15 cellular contexts compared by ENCODE assay signal in the genomic region with DNA sequence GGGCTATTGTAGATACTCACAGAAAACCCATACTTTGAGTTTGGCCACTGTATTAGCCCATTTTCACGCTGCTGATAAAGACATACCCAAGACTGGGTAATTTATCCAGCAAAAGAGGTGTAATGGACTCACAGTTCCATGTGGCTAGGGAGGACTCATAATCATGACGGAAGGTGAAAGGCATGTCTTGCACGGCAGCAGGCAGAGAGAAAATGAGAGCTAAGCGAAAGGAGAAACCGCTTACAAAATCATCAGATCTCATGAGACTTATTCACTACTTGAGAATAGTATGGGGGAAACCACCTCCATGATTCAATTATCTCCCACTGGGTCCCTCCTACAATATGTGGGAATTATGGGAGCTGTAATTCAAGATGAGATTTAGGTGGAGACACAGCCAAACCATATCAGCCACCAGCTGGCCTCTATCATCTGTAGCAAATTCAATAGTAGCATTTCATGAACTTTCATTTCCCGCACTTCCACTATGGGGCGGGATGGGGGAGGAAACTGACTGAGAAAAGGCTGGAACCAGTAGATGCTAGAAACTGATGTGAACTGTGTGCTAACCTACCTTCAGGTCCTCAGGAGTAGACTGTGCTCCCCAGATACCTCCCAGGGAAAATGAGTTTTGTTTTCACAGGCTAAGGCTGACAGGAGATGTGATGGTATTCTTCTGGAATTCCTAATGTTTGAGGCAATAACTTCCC. TPM values are rescaled to one million over a fixed set of nuclear protein-coding genes. Genes with fewer than 3 reads are reported as not detected.
A peak's percentile ranks its signal among the peaks of the same experiment; 100 is the strongest.
DNase-seq lines count a peak whose midpoint lies in the region; ATAC-seq and TF ChIP-seq lines count a peak whose summit lies in the region.
"Had no signal": no experiment of that assay in that cellular context is flagged by ENCODE, and none has a peak within 500 bp of the region (broad histone marks: within the 10 kb centered on the region; RNA-seq: fewer than 3 reads in every experiment).

No MANE protein-coding gene starts in this region.

- WGBS in heart left ventricle, 4 donors: 78 to 88% (median 85%) methylated on average over 7 of the region's 7 CpGs

- H3K4me1 ChIP-seq in heart left ventricle (peaks cover 0 to 10% (median 0%) of the 10 kb centered on the region in 12 donors), right atrium auricular region (no peaks in the 10 kb centered on the region), left lung (no peaks in the 10 kb centered on the region), uterus (peaks cover 0 to 4% of the 10 kb centered on the region in 2 donors)

- H3K4me3 ChIP-seq in heart left ventricle (no peak overlapping the region), right atrium auricular region (no peak overlapping the region), cardiac fibroblast (replicated peaks in 1 of 2; ENCODE audit: low read depth in 2 of 2, low read length in 2 of 2) (no peak overlapping the region), left lung (no peak overlapping the region), uterus (no peak overlapping the region), dorsolateral prefrontal cortex (no peak overlapping the region)

- TF ChIP-seq POLR2A in heart left ventricle (IDR thresholded peaks at IDR 0.05) (no peak), uterus (IDR thresholded peaks at IDR 0.05) (no peak)

- H3K27me3 ChIP-seq in heart left ventricle: no peaks in the 10 kb centered on the region
- no peaks in the 10 kb centered on the region for H3K27me3 ChIP-seq in right atrium auricular region
- H3K27me3 ChIP-seq in left lung: no peaks in the 10 kb centered on the region
- H3K27me3 ChIP-seq in uterus: no peaks in the 10 kb centered on the region
- no peaks in the 10 kb centered on the region for H3K27me3 ChIP-seq in dorsolateral prefrontal cortex

- ATAC-seq in heart left ventricle (peak in 3 of 4 donors; percentile 20 to 64 (median 39)), left lung (peak; percentile 19), HG03520 (IDR thresholded peaks at IDR 0.05; ENCODE audit: unreplicated experiment) (no peak)
- ATAC-seq: HepG2 had no signal

- no peak overlapping the region for H3K27ac ChIP-seq in heart left ventricle
- H3K27ac ChIP-seq in right atrium auricular region: no peak overlapping the region
- H3K27ac ChIP-seq in left lung: no peak overlapping the region
- peak overlapping the region; percentile 55 to 60 for H3K27ac ChIP-seq in uterus
- no peak overlapping the region for H3K27ac ChIP-seq in dorsolateral prefrontal cortex

- H3K36me3 ChIP-seq in heart left ventricle: no peaks in the 10 kb centered on the region
- no peaks in the 10 kb centered on the region for H3K36me3 ChIP-seq in right atrium auricular region
- no peaks in the 10 kb centered on the region for H3K36me3 ChIP-seq in left lung
- no peaks in the 10 kb centered on the region for H3K36me3 ChIP-seq in uterus

- intact Hi-C loops in heart left ventricle (cut with DNase I): no loop called here
- intact Hi-C loops in left lung (cut with DNase I): no loop called here
- intact Hi-C loops in uterus (cut with DNase I; ENCODE audit: low total_unique reads): no loop called here
- intact Hi-C loops in dorsolateral prefrontal cortex (cut with DNase I): no loop called here

- TF ChIP-seq CTCF in heart left ventricle (IDR thresholded peaks at IDR 0.05) (no peak), right atrium auricular region (IDR thresholded peaks at IDR 0.05) (no peak), cardiac fibroblast (IDR thresholded peaks at IDR 0.05; ENCODE audit: low read depth, low read length) (no peak), left lung (IDR thresholded peaks at IDR 0.05) (no peak), uterus (IDR thresholded peaks at IDR 0.05) (no peak), dorsolateral prefrontal cortex (IDR thresholded peaks at IDR 0.05 in 54 of 56, conservative IDR thresholded peaks at IDR 0.05 in 2 of 56; ENCODE audit: low read depth in 1 of 56, partially characterized antibody in 56 of 56) (no peak)

- H3K9me3 ChIP-seq in heart left ventricle (no peaks in the 10 kb centered on the region), right atrium auricular region (no peaks in the 10 kb centered on the region), left lung (no peaks in the 10 kb centered on the region), uterus (no peaks in the 10 kb centered on the region)

- no peak for DNase-seq in heart left ventricle
- no peak for DNase-seq in right atrium auricular region (ENCODE audit: low spot score)
- peak; percentile 47 to 57 for DNase-seq in cardiac fibroblast (ENCODE audit: low read depth in 2 of 2)
- DNase-seq in left lung: no peak
- DNase-seq in uterus: peak in 1 of 2 donors; percentile 37
- no peak for DNase-seq in dorsolateral prefrontal cortex
- no peak for DNase-seq in NCI-H2081 treated with DMSO at 0.1 percent for 48 hours (lab: John Stamatoyannopoulos, UW)
- DNase-seq: CD4-positive, CD25-positive, alpha-beta regulatory T cell; DND-41; GOT3; MM.1S; NCI-H1105; NCI-H1694 treated with DMSO at 0.1 percent for 48 hours had no signal

RNA-seq across cellular contexts. Expression of gene LGI2, which starts 35.3 kb away (rescaled TPM):
- total RNA-seq in heart left ventricle (10 to 100 TPM in 1 of 9 donors, 1 to 10 TPM in 7, under 1 TPM in 1; 0.50 to 10.6 (median 2.7) TPM), right atrium auricular region (1 to 10 TPM; 1.1 to 1.9 TPM), left lung (1 to 10 TPM; 4.8 to 7.7 TPM), uterus (10 to 100 TPM in 2 of 4 donors, 1 to 10 TPM in 2; 2.3 to 23.7 (median 14.0) TPM), dorsolateral prefrontal cortex (10 to 100 TPM in 10 of 120 experiments, 1 to 10 TPM in 110; 1.4 to 14.5 (median 6.4) TPM)
- 1 to 10 TPM in 1 of 2 donors, under 1 TPM in 1; 0.88 to 1.3 TPM for polyA plus RNA-seq in heart left ventricle
- total RNA-seq: CD4-positive, CD25-positive, alpha-beta regulatory T cell; HepG2 had no signal
- polyA plus RNA-seq: CD4-positive, CD25-positive, alpha-beta regulatory T cell; HepG2 had no signal

Comparison
In these comparisons a context has a peak if more than half of its experiments do, and no peak if none do; other contexts are left out.
1. DNase-seq: peak in cardiac fibroblast (2 of 2); none in heart left ventricle (0 of 5), right atrium auricular region (single experiment), left lung (0 of 2), dorsolateral prefrontal cortex (0 of 10) and NCI-H2081 treated with DMSO at 0.1 percent for 48 hours (single experiment).
2. H3K27ac ChIP-seq: peak in uterus (2 of 2); none in heart left ventricle (0 of 12), right atrium auricular region (0 of 2), left lung (0 of 2) and dorsolateral prefrontal cortex (0 of 59).